ENCODE assay signal across 8 cellular contexts in genomic region chr19:54464044-54464623, GRCh38. TPM values are rescaled to one million over a fixed set of nuclear protein-coding genes. Genes with fewer than 3 reads are reported as not detected.
DNase-seq lines count a peak whose midpoint lies in the region; ATAC-seq, FAIRE-seq and TF ChIP-seq lines count a peak whose summit lies in the region.

No MANE protein-coding gene starts in this region.

- H3K4me3 ChIP-seq in AG04450 (ENCODE audit: low read depth, low read length) = peak overlapping the region; percentile 53

- H3K9me3 ChIP-seq in AG04450 (ENCODE audit: control insufficient read depth, insufficient read depth, low read length) = peaks cover 3% of the 10 kb centered on the region; the same call in 1 of the 2 replicates

- CTCF ChIA-PET in AG04450 (lab: Charles Lee) = no interaction called here

- TF ChIP-seq CTCF in AG04450 (IDR thresholded peaks at IDR 0.05; ENCODE audit: low read depth, low read length) = no peak

- FAIRE-seq in colon (lab: Jason Lieb, UNC) = peak; percentile 89

- ATAC-seq in GM19023 (IDR thresholded peaks at IDR 0.05; ENCODE audit: unreplicated experiment) = peak; percentile 45
- ATAC-seq in HG03159 (IDR thresholded peaks at IDR 0.05; ENCODE audit: unreplicated experiment) = peak; percentile 40

- POLR2A ChIA-PET in AG04450 (lab: Yijun Ruan, JAX) = interaction anchor here (0.8 to 6.7 kb wide), 3 partner anchors 9 to 33 kb away, joined by 5 to 87 read pairs (median 10); partner anchors contain the start of genes CDC42EP5 and LENG8

- peak overlapping the region; percentile 57 for H3K27ac ChIP-seq in AG04450 (ENCODE audit: low read depth, low read length)

- no peaks in the 10 kb centered on the region for H3K27me3 ChIP-seq in AG04450 (ENCODE audit: control insufficient read depth, insufficient read depth, low read length)

- DNase-seq in AG04450 (ENCODE audit: low read depth, low spot score) = no peak
- DNase-seq in NCI-H446 treated with DMSO at 0.1 percent for 48 hours (lab: John Stamatoyannopoulos, UW) = peak; percentile 88
- DNase-seq in activated CD4-positive, alpha-beta T cell treated with anti-CD3 and anti-CD28 coated beads for 48 hours = peak; percentile 96
- peak; percentile 95 for DNase-seq in left kidney (ENCODE audit: low read depth, low spot score)
- peak; percentile 85 to 88 for DNase-seq in stimulated activated CD4-positive, alpha-beta T cell treated with anti-CD3 and anti-CD28 coated beads, Interleukin-4, amount 100 ng/mL, for 48 hours (ENCODE audit: low read depth in 2 of 2)

RNA-seq across cellular contexts. Expression of gene LENG9, which starts 0.6 kb away (rescaled TPM):
- polyA plus RNA-seq in AG04450 (2011; rRNA removed) = 0.63 and 1.3 TPM in 2 replicates
- 1.7 and 1.9 TPM in 2 replicates for polyA minus RNA-seq in AG04450 (2011; rRNA and poly(A)+ RNA removed)

RNA-seq across cellular contexts. Expression of gene CDC42EP5, which starts 9.0 kb away (rescaled TPM):
- 12.3 and 17.7 TPM in 2 replicates for polyA plus RNA-seq in AG04450 (2011; rRNA removed)
- 2.3 and 2.4 TPM in 2 replicates for polyA minus RNA-seq in AG04450 (2011; rRNA and poly(A)+ RNA removed)

RNA-seq across cellular contexts. Expression of gene LENG8, which starts 15.1 kb away (rescaled TPM):
- polyA plus RNA-seq in AG04450 (2011; rRNA removed) = 16.1 and 25.2 TPM in 2 replicates
- polyA minus RNA-seq in AG04450 (2011; rRNA and poly(A)+ RNA removed) = 29.0 and 38.6 TPM in 2 replicates

RNA-seq across cellular contexts. Expression of gene LAIR2, which starts 38.5 kb away (rescaled TPM):
- polyA plus RNA-seq in AG04450 (2011; rRNA removed) = not detected in 2 replicates
- not detected in 2 replicates for polyA minus RNA-seq in AG04450 (2011; rRNA and poly(A)+ RNA removed)

RNA-seq across cellular contexts. Expression of gene TTYH1, which starts 48.9 kb away (rescaled TPM):
- polyA plus RNA-seq in AG04450 (2011; rRNA removed) = not detected in 2 replicates
- polyA minus RNA-seq in AG04450 (2011; rRNA and poly(A)+ RNA removed) = not detected in 2 replicates
